Comparison of ENCODE assay signal across 8 cellular contexts in genomic region chr6:146913842-146914562, GRCh38.
DNase-seq lines count a peak whose midpoint lies in the region; ATAC-seq and TF ChIP-seq lines count a peak whose summit lies in the region.

No MANE protein-coding gene starts in this region.

- no peak overlapping the region for H3K27ac Mint-ChIP-seq in activated CD4-positive, alpha-beta T cell treated with anti-CD3 and anti-CD28 coated beads for 36 hours

- H3K27me3 ChIP-seq in mesenchymal stem cell (ENCODE audit: control insufficient read depth in 1 of 2, insufficient read depth in 1 of 2, low read length in 2 of 2) (no peaks in the 10 kb centered on the region), thyroid gland (no peaks in the 10 kb centered on the region)

- H3K4me1 Mint-ChIP-seq in activated CD4-positive, alpha-beta T cell treated with anti-CD3 and anti-CD28 coated beads for 36 hours = peaks cover 21% of the 10 kb centered on the region

- H3K4me1 ChIP-seq in mesenchymal stem cell (ENCODE audit: control insufficient read depth, insufficient read depth, low read depth, low read length) = peaks cover 7% of the 10 kb centered on the region
- H3K4me1 ChIP-seq in thyroid gland = peaks cover 15% of the 10 kb centered on the region in 2 donors

- peak; percentile 41 for DNase-seq in activated CD4-positive, alpha-beta T cell treated with anti-CD3 and anti-CD28 coated beads for 36 hours
- DNase-seq in activated CD4-positive, alpha-beta T cell treated with anti-CD3 and anti-CD28 coated beads for 1 hour = no peak
- DNase-seq in SK-N-DZ (ENCODE audit: low spot score) (peak; percentile 82), epithelial cell of esophagus (ENCODE audit: low read depth) (peak; percentile 93), mesenchymal stem cell (peak; percentile 99), thyroid gland (peak; percentile 93)
- no peak for DNase-seq in activated naive CD4-positive, alpha-beta T cell treated with anti-CD3 and anti-CD28 coated beads, Interleukin-2, amount 50 U/mL, for 16 hours

- peak overlapping the region; percentile 78 for H3K4me2 ChIP-seq in mesenchymal stem cell (ENCODE audit: low read length, poor library complexity, severe bottlenecking)

- H4K91ac ChIP-seq in mesenchymal stem cell (ENCODE audit: low read length) = peak overlapping the region; percentile 28

- peak overlapping the region; percentile 98 for H3K9ac ChIP-seq in mesenchymal stem cell (ENCODE audit: low read length)

- no peak overlapping the region for H3K4me3 Mint-ChIP-seq in activated CD4-positive, alpha-beta T cell treated with anti-CD3 and anti-CD28 coated beads for 36 hours

- no peak overlapping the region for H2BK15ac ChIP-seq in mesenchymal stem cell (ENCODE audit: low read depth, poor library complexity, severe bottlenecking)

- CTCF ChIA-PET in activated CD4-positive, alpha-beta T cell treated with anti-CD3 and anti-CD28 coated beads for 36 hours (lab: Charles Lee) = no interaction called here

- peak overlapping the region; percentile 99 for H2BK5ac ChIP-seq in mesenchymal stem cell (ENCODE audit: low read depth, low read length, poor library complexity, severe bottlenecking)

- TF ChIP-seq CTCF in epithelial cell of esophagus (IDR thresholded peaks at IDR 0.05; ENCODE audit: insufficient read depth, low read depth, low read length, missing control alignments) (no peak), thyroid gland (IDR thresholded peaks at IDR 0.05) (no peak)

- no peaks in the 10 kb centered on the region for H3K36me3 Mint-ChIP-seq in activated CD4-positive, alpha-beta T cell treated with anti-CD3 and anti-CD28 coated beads for 36 hours (ENCODE audit: low read depth)

- peaks cover 0 to 22% of the 10 kb centered on the region in 2 experiments for H3K36me3 ChIP-seq in mesenchymal stem cell (ENCODE audit: control insufficient read depth in 1 of 2, insufficient read depth in 2 of 2, low read depth in 1 of 2, low read length in 2 of 2)
- H3K36me3 ChIP-seq in thyroid gland = no peaks in the 10 kb centered on the region

- H2BK12ac ChIP-seq in mesenchymal stem cell (ENCODE audit: low read length in 2 of 2) = peak overlapping the region in 1 of 2 experiments; percentile 30

- peak overlapping the region; percentile 9 for H2BK120ac ChIP-seq in mesenchymal stem cell (ENCODE audit: low read depth, low read length)

- intact Hi-C loops in activated CD4-positive, alpha-beta T cell treated with anti-CD3 and anti-CD28 coated beads for 36 hours (cut with DNase I, micrococcal nuclease) = loop anchor here (2.0 kb wide), 2 partner anchors 57 to 61 kb away; no protein-coding TSS in a partner anchor
- intact Hi-C loops in thyroid gland (cut with DNase I) = no loop called here

- H3K9me3 ChIP-seq in mesenchymal stem cell (ENCODE audit: control insufficient read depth, low read length) = no peaks in the 10 kb centered on the region
- H3K9me3 ChIP-seq in thyroid gland = no peaks in the 10 kb centered on the region

- H2AK5ac ChIP-seq in mesenchymal stem cell (ENCODE audit: low read length, severe bottlenecking) = peak overlapping the region; percentile 95

- TF ChIP-seq POLR2A in thyroid gland (IDR thresholded peaks at IDR 0.05) = peak in 1 of 2 donors; percentile 44

- H3K4me3 ChIP-seq in epithelial cell of esophagus (ENCODE audit: low read length) = peak overlapping the region; percentile 5
- peak overlapping the region in 1 of 2 experiments; percentile 81 for H3K4me3 ChIP-seq in mesenchymal stem cell (ENCODE audit: insufficient read depth in 1 of 2, low read depth in 1 of 2, low read length in 2 of 2)
- no peak overlapping the region for H3K4me3 ChIP-seq in thyroid gland (replicated peaks in 1 of 3)

- H4K8ac ChIP-seq in mesenchymal stem cell (ENCODE audit: low read length) = peak overlapping the region; percentile 43

- no peak overlapping the region for H3K14ac ChIP-seq in mesenchymal stem cell (ENCODE audit: low read length in 2 of 2)

- H3K18ac ChIP-seq in mesenchymal stem cell (ENCODE audit: low read depth in 1 of 2, low read length in 2 of 2) = peak overlapping the region; percentile 10 to 83

- 5% methylated on average over 15 of the region's 15 CpGs for WGBS in mesenchymal stem cell
- 14 to 17% methylated on average over 15 of the region's 15 CpGs for WGBS in thyroid gland, 2 donors

- H3K27ac ChIP-seq in mesenchymal stem cell (ENCODE audit: low read length, poor library complexity, severe bottlenecking) (peak overlapping the region; percentile 99), thyroid gland (peak overlapping the region; percentile 49 to 83 (median 73))

- POLR2A ChIA-PET in activated CD4-positive, alpha-beta T cell treated with anti-CD3 and anti-CD28 coated beads for 36 hours (lab: Charles Lee) = no interaction called here

- H3K4ac ChIP-seq in mesenchymal stem cell (ENCODE audit: low read depth in 1 of 2, low read length in 2 of 2) = peak overlapping the region in 1 of 2 experiments; percentile 9

- peak overlapping the region in 1 of 2 experiments; percentile 64 for H3K23ac ChIP-seq in mesenchymal stem cell (ENCODE audit: low read length in 2 of 2)

- no peak overlapping the region for H2AFZ ChIP-seq in mesenchymal stem cell (ENCODE audit: low read depth, low read length)

- no peaks in the 10 kb centered on the region for H3K79me1 ChIP-seq in mesenchymal stem cell (replicated peaks; ENCODE audit: low read length, poor library complexity, severe bottlenecking)

- no peaks in the 10 kb centered on the region for H3K9me3 Mint-ChIP-seq in activated CD4-positive, alpha-beta T cell treated with anti-CD3 and anti-CD28 coated beads for 36 hours (ENCODE audit: low read depth)

- peaks cover 5% of the 10 kb centered on the region for H3K27me3 Mint-ChIP-seq in activated CD4-positive, alpha-beta T cell treated with anti-CD3 and anti-CD28 coated beads for 36 hours

- peak; percentile 51 for ATAC-seq in activated CD4-positive, alpha-beta T cell treated with anti-CD3 and anti-CD28 coated beads for 36 hours
- no peak for ATAC-seq in GM19397 (IDR thresholded peaks at IDR 0.05; ENCODE audit: unreplicated experiment)

Comparison
In these comparisons a context has a peak if more than half of its experiments do, and no peak if none do; other contexts are left out.
1. DNase-seq: peak in activated CD4-positive, alpha-beta T cell treated with anti-CD3 and anti-CD28 coated beads for 36 hours (single experiment), SK-N-DZ (single experiment), epithelial cell of esophagus (single experiment), mesenchymal stem cell (single experiment) and thyroid gland (2 of 2); none in activated CD4-positive, alpha-beta T cell treated with anti-CD3 and anti-CD28 coated beads for 1 hour (single experiment) and activated naive CD4-positive, alpha-beta T cell treated with anti-CD3 and anti-CD28 coated beads, Interleukin-2, amount 50 U/mL, for 16 hours (single experiment).